ENCODE assay signal across 23 cellular contexts in genomic region chr1:75328691-75329090, GRCh38.
DNase-seq lines count a peak whose midpoint lies in the region; ATAC-seq and TF ChIP-seq lines count a peak whose summit lies in the region.
"Had no signal": no experiment of that assay in that cellular context is flagged by ENCODE, and none has a peak within 500 bp of the region (broad histone marks: within the 10 kb centered on the region; RNA-seq: fewer than 3 reads in every experiment).

No MANE protein-coding gene starts in this region.

- no peak overlapping the region for H3K23ac ChIP-seq in mesendoderm (ENCODE audit: low read length)

- H3K4me1 ChIP-seq in cardiac muscle cell (ENCODE audit: low read depth) (no peaks in the 10 kb centered on the region), mesendoderm (ENCODE audit: control insufficient read depth, low read depth, low read length) (peaks cover 2% of the 10 kb centered on the region)
- H3K4me1 ChIP-seq: HAP-1, SJSA1 had no signal

- H2BK5ac ChIP-seq in mesendoderm (ENCODE audit: low read length), result no peak overlapping the region

- WGBS in mesendoderm (ENCODE audit: extremely low coverage, insufficient coverage, low lambda C conversion rate), result no CpG with 5 or more reads among the region's 4 CpGs

- H3K36me3 ChIP-seq in cardiac muscle cell (no peaks in the 10 kb centered on the region), mesendoderm (ENCODE audit: control insufficient read depth, insufficient read depth, low read length) (no peaks in the 10 kb centered on the region)
- H3K36me3 ChIP-seq: BLaER1 treated with 17β-estradiol and CSF1 and Interleukin-3, amounts not matched to agents 10 nM and 100 nM; HAP-1; SJSA1 had no signal

- ATAC-seq in left ventricle myocardium superior (no peak), HG03565 (IDR thresholded peaks at IDR 0.05; ENCODE audit: unreplicated experiment) (no peak)
- ATAC-seq: Right ventricle myocardium inferior had no signal

- H2AK5ac ChIP-seq in mesendoderm (ENCODE audit: low read length), result no peak overlapping the region

- peak overlapping the region; percentile 28 for H3K27ac Mint-ChIP-seq in glutamatergic neuron (ENCODE audit: unreplicated experiment)
- H3K27ac Mint-ChIP-seq: CD4-positive, alpha-beta memory T cell had no signal

- DNase-seq in cardiac muscle cell (ENCODE audit: low read depth in 1 of 2, low spot score in 1 of 2) (no peak), left ventricle myocardium superior (no peak), glutamatergic neuron (no peak), mesendoderm (peak; percentile 42), T-helper 1 cell (no peak)
- DNase-seq in stimulated activated CD4-positive, alpha-beta T cell treated with anti-CD3 and anti-CD28 coated beads, Interleukin-2, amount 100 ng/mL, for 24 hours, result no peak
- DNase-seq: 8988T; CD4-positive, alpha-beta memory T cell; DMS79; NCI-H1092 treated with DMSO at 0.1 percent for 48 hours; NCI-H1436 treated with DMSO at 0.1 percent for 48 hours; NCI-H1930; NCI-H226; NCI-H510A treated with DMSO at 0.1 percent for 48 hours; NCI-H774; NK-92 treated with Interleukin-12 subunit alpha and Interleukin-12 subunit beta, amount 100 ng/mL, for 24 hours had no signal

- TF ChIP-seq CTCF in cardiac muscle cell (IDR thresholded peaks at IDR 0.05; ENCODE audit: low read depth, low read length) (no peak), glutamatergic neuron (IDR thresholded peaks at IDR 0.05; ENCODE audit: partially characterized antibody, unreplicated experiment) (no peak)

- H3K4me1 Mint-ChIP-seq in glutamatergic neuron (ENCODE audit: low read depth, unreplicated experiment), result peaks cover 8% of the 10 kb centered on the region
- H3K4me1 Mint-ChIP-seq: CD4-positive, alpha-beta memory T cell had no signal

- intact Hi-C loops in left ventricle myocardium superior (cut with micrococcal nuclease), result no loop called here

- H2BK120ac ChIP-seq in mesendoderm (ENCODE audit: low read depth, low read length), result no peak overlapping the region

- no peak overlapping the region for H3K4me3 Mint-ChIP-seq in glutamatergic neuron (ENCODE audit: unreplicated experiment)
- H3K4me3 Mint-ChIP-seq: CD4-positive, alpha-beta memory T cell had no signal

- no peak overlapping the region for H3K9ac ChIP-seq in mesendoderm (ENCODE audit: low read length)
- H3K9ac ChIP-seq: BLaER1 treated with 17β-estradiol and CSF1 and Interleukin-3, amounts not matched to agents 10 nM and 100 nM; KMS-11 had no signal

- H3K4me2 ChIP-seq in mesendoderm (ENCODE audit: low read length), result no peak overlapping the region
- H3K4me2 ChIP-seq: BLaER1 treated with 17β-estradiol and CSF1 and Interleukin-3, amounts not matched to agents 10 nM and 100 nM; KMS-11 had no signal

- H3K79me1 ChIP-seq in mesendoderm (ENCODE audit: low read length), result no peaks in the 10 kb centered on the region

- H3K4me3 ChIP-seq in cardiac muscle cell, result no peak overlapping the region
- H3K4me3 ChIP-seq in mesendoderm (ENCODE audit: low read length), result no peak overlapping the region
- H3K4me3 ChIP-seq: BLaER1 treated with 17β-estradiol and CSF1 and Interleukin-3, amounts not matched to agents 10 nM and 100 nM; HAP-1; SJSA1 had no signal

- no peaks in the 10 kb centered on the region for H3K9me3 ChIP-seq in cardiac muscle cell (ENCODE audit: low read depth)
- H3K9me3 ChIP-seq: BLaER1 treated with 17β-estradiol and CSF1 and Interleukin-3, amounts not matched to agents 10 nM and 100 nM; HAP-1; SJSA1 had no signal

- no peaks in the 10 kb centered on the region for H3K79me2 ChIP-seq in mesendoderm (ENCODE audit: control insufficient read depth, insufficient read depth, low read length)

- H3K9me3 Mint-ChIP-seq in glutamatergic neuron (ENCODE audit: unreplicated experiment), result no peaks in the 10 kb centered on the region

- H3K27me3 ChIP-seq in cardiac muscle cell (no peaks in the 10 kb centered on the region), mesendoderm (ENCODE audit: insufficient read depth, low read length, poor library complexity) (no peaks in the 10 kb centered on the region)
- H3K27me3 ChIP-seq: BLaER1 treated with 17β-estradiol and CSF1 and Interleukin-3, amounts not matched to agents 10 nM and 100 nM; SJSA1 had no signal

- H3K18ac ChIP-seq in mesendoderm (ENCODE audit: low read length), result no peak overlapping the region

- H3K27ac ChIP-seq in cardiac muscle cell (peak overlapping the region; percentile 0), mesendoderm (ENCODE audit: low read depth, low read length) (no peak overlapping the region)
- H3K27ac ChIP-seq: BLaER1 treated with 17β-estradiol and CSF1 and Interleukin-3, amounts not matched to agents 10 nM and 100 nM; HL-60; KMS-11; SJSA1 had no signal

- H3K56ac ChIP-seq in mesendoderm (ENCODE audit: low read length), result no peak overlapping the region

- H2BK15ac ChIP-seq in mesendoderm (replicated peaks; ENCODE audit: low read depth), result no peak overlapping the region

- H3K4ac ChIP-seq in mesendoderm (ENCODE audit: low read depth, low read length), result no peak overlapping the region

- H4K8ac ChIP-seq in mesendoderm (ENCODE audit: low read depth, low read length), result no peak overlapping the region

- H4K5ac ChIP-seq in mesendoderm (ENCODE audit: low read length), result no peak overlapping the region

- H3K36me3 Mint-ChIP-seq in glutamatergic neuron (ENCODE audit: unreplicated experiment), result no peaks in the 10 kb centered on the region
- H3K36me3 Mint-ChIP-seq: CD4-positive, alpha-beta memory T cell had no signal

- no peaks in the 10 kb centered on the region for H3K27me3 Mint-ChIP-seq in glutamatergic neuron (ENCODE audit: unreplicated experiment)
- H3K27me3 Mint-ChIP-seq: CD4-positive, alpha-beta memory T cell had no signal
